ENCODE assay signal across 1 cellular context in genomic region chr20:62302341-62303048, GRCh38.
TF ChIP-seq lines count a peak whose summit lies in the region.

ADRM1 (plus strand) TSS chr20:62302997; CDS start chr20:62303569, 572 bp downstream.

TF ChIP-seq in HepG2, 621 proteins besides CTCF, POLR2A, EP300 and RAD21 (continued from another document and continues in another):
- TF ChIP-seq ZNF280D (CRISPR knock-in tag; IDR thresholded peaks at IDR 0.05), result no peak
- TF ChIP-seq MIER2 (CRISPR knock-in tag; IDR thresholded peaks at IDR 0.05), result peak; percentile 84; the same call in 1 of the 2 replicates
- peak; percentile 96 for TF ChIP-seq ETV6 (CRISPR knock-in tag; conservative IDR thresholded peaks at IDR 0.05)
- no peak for TF ChIP-seq ETS1 (CRISPR knock-in tag; IDR thresholded peaks at IDR 0.05)
- 0 out of 2 replicates have a peak, but pooled peaks have one; percentile 29 for TF ChIP-seq CEBPG (CRISPR knock-in tag; IDR thresholded peaks at IDR 0.05)
- TF ChIP-seq ZNF329 (CRISPR knock-in tag; IDR thresholded peaks at IDR 0.05; ENCODE audit: low read depth), result no peak
- peak; percentile 87; the same call in 1 of the 2 replicates for TF ChIP-seq DNMT3B (CRISPR knock-in tag; conservative IDR thresholded peaks at IDR 0.05)
- TF ChIP-seq ZFP62 (CRISPR knock-in tag; IDR thresholded peaks at IDR 0.05), result no peak
- TF ChIP-seq MAFK (conservative IDR thresholded peaks at IDR 0.05 in 1 of 2, IDR thresholded peaks at IDR 0.05 in 1 of 2; ENCODE audit: low read length in 2 of 2), result peak; percentile 84 to 94
- no peak for TF ChIP-seq RFX3 (CRISPR knock-in tag; IDR thresholded peaks at IDR 0.05)
- no peak for TF ChIP-seq ZNF510 (CRISPR knock-in tag; IDR thresholded peaks at IDR 0.05; ENCODE audit: low read depth)
- TF ChIP-seq ZNF264 (CRISPR knock-in tag; IDR thresholded peaks at IDR 0.05), result 0 out of 2 replicates have a peak, but pooled peaks have one; percentile 62
- peak; percentile 67 for TF ChIP-seq U2AF1 (optimal IDR thresholded peaks at IDR 0.05; ENCODE audit: low read depth, low read length)
- TF ChIP-seq JUN (CRISPR knock-in tag; IDR thresholded peaks at IDR 0.05), result no peak
- TF ChIP-seq ZNF746 (CRISPR knock-in tag; IDR thresholded peaks at IDR 0.05), result no peak; the same call in none of the 2 replicates
- TF ChIP-seq CBFB (CRISPR knock-in tag; IDR thresholded peaks at IDR 0.05), result peak; percentile 90
- no peak for TF ChIP-seq ZMYM3 (CRISPR knock-in tag; IDR thresholded peaks at IDR 0.05)
- no peak for TF ChIP-seq ZSCAN30 (CRISPR knock-in tag; IDR thresholded peaks at IDR 0.05)
- peak; percentile 88; the same call in 1 of the 2 replicates for TF ChIP-seq ZBTB10 (CRISPR knock-in tag; IDR thresholded peaks at IDR 0.05; ENCODE audit: borderline replicate concordance)
- no peak for TF ChIP-seq ZNF660 (CRISPR knock-in tag; IDR thresholded peaks at IDR 0.05; ENCODE audit: borderline replicate concordance, low read depth)
- peak; percentile 97 for TF ChIP-seq SMAD3 (CRISPR knock-in tag; IDR thresholded peaks at IDR 0.05)
- peak; percentile 84 for TF ChIP-seq ZBED4 (CRISPR knock-in tag; IDR thresholded peaks at IDR 0.05; ENCODE audit: borderline replicate concordance)
- TF ChIP-seq ZNF282 (IDR thresholded peaks at IDR 0.05; ENCODE audit: partially characterized antibody), result no peak
- 0 out of 2 replicates have a peak, but pooled peaks have one; percentile 75 for TF ChIP-seq ZNF670 (CRISPR knock-in tag; IDR thresholded peaks at IDR 0.05; ENCODE audit: borderline replicate concordance)
- TF ChIP-seq ZNF430 (CRISPR knock-in tag; IDR thresholded peaks at IDR 0.05), result 0 out of 2 replicates have a peak, but pooled peaks have one; percentile 5
- TF ChIP-seq ZNF552 (CRISPR knock-in tag; IDR thresholded peaks at IDR 0.05; ENCODE audit: borderline replicate concordance), result 0 out of 2 replicates have a peak, but pooled peaks have one; percentile 66
- peak; percentile 60; the same call in 1 of the 2 replicates for TF ChIP-seq ZNF839 (CRISPR knock-in tag; IDR thresholded peaks at IDR 0.05; ENCODE audit: borderline replicate concordance)
- TF ChIP-seq PPARG (CRISPR knock-in tag; conservative IDR thresholded peaks at IDR 0.05), result peak; percentile 84
- no peak for TF ChIP-seq ELF4 (CRISPR knock-in tag; IDR thresholded peaks at IDR 0.05; ENCODE audit: borderline replicate concordance)
- TF ChIP-seq ZNF354B (CRISPR knock-in tag; IDR thresholded peaks at IDR 0.05), result no peak
- TF ChIP-seq ZNF850 (CRISPR knock-in tag; conservative IDR thresholded peaks at IDR 0.05), result no peak; the same call in 1 of the 2 replicates
- no peak for TF ChIP-seq LCORL (IDR thresholded peaks at IDR 0.05)
- peak; percentile 64 for TF ChIP-seq LCORL (CRISPR knock-in tag; IDR thresholded peaks at IDR 0.05)
- TF ChIP-seq ZNF614 (CRISPR knock-in tag; IDR thresholded peaks at IDR 0.05; ENCODE audit: borderline replicate concordance), result no peak
- TF ChIP-seq ARID5B (CRISPR knock-in tag; IDR thresholded peaks at IDR 0.05), result peak; percentile 67
- peak; percentile 95 for TF ChIP-seq THAP11 (CRISPR knock-in tag; IDR thresholded peaks at IDR 0.05)
- TF ChIP-seq STAG1 (CRISPR knock-in tag; IDR thresholded peaks at IDR 0.05), result peak; percentile 82
- no peak; the same call in 1 of the 2 replicates for TF ChIP-seq ZNF703 (CRISPR knock-in tag; IDR thresholded peaks at IDR 0.05; ENCODE audit: borderline replicate concordance)
- TF ChIP-seq ZNF567 (CRISPR knock-in tag; IDR thresholded peaks at IDR 0.05; ENCODE audit: borderline replicate concordance), result no peak; the same call in 1 of the 2 replicates
- TF ChIP-seq, protein P1, sequence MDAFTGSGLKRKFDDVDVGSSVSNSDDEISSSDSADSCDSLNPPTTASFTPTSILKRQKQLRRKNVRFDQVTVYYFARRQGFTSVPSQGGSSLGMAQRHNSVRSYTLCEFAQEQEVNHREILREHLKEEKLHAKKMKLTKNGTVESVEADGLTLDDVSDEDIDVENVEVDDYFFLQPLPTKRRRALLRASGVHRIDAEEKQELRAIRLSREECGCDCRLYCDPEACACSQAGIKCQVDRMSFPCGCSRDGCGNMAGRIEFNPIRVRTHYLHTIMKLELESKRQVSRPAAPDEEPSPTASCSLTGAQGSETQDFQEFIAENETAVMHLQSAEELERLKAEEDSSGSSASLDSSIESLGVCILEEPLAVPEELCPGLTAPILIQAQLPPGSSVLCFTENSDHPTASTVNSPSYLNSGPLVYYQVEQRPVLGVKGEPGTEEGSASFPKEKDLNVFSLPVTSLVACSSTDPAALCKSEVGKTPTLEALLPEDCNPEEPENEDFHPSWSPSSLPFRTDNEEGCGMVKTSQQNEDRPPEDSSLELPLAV (CRISPR knock-in tag; conservative IDR thresholded peaks at IDR 0.05; ENCODE audit: low read depth), result no peak
- TF ChIP-seq NONO (IDR thresholded peaks at IDR 0.05), result no peak
- peak; percentile 81 for TF ChIP-seq NONO (CRISPR knock-in tag; conservative IDR thresholded peaks at IDR 0.05)
- TF ChIP-seq FOXJ3 (CRISPR knock-in tag; IDR thresholded peaks at IDR 0.05; ENCODE audit: borderline replicate concordance), result no peak
- peak; percentile 91 for TF ChIP-seq ZNF501 (CRISPR knock-in tag; IDR thresholded peaks at IDR 0.05)
- peak; percentile 38; the same call in 1 of the 2 replicates for TF ChIP-seq SALL2 (CRISPR knock-in tag; IDR thresholded peaks at IDR 0.05)
- TF ChIP-seq ZBTB43 (CRISPR knock-in tag; conservative IDR thresholded peaks at IDR 0.05), result no peak
- 0 out of 2 replicates have a peak, but pooled peaks have one; percentile 42 for TF ChIP-seq ZNF761 (CRISPR knock-in tag; conservative IDR thresholded peaks at IDR 0.05)
